35 cellular contexts compared by ENCODE assay signal in genomic region chr10:22370320-22370719, GRCh38. TPM values are rescaled to one million over a fixed set of nuclear protein-coding genes. Genes with fewer than 3 reads are reported as not detected.
A peak's percentile ranks its signal among the peaks of the same experiment; 100 is the strongest.
DNase-seq lines count a peak whose midpoint lies in the region; ATAC-seq and TF ChIP-seq lines count a peak whose summit lies in the region.
"Had no signal": no experiment of that assay in that cellular context is flagged by ENCODE, and none has a peak within 500 bp of the region (broad histone marks: within the 10 kb centered on the region; RNA-seq: fewer than 3 reads in every experiment).

No MANE protein-coding gene starts in this region.

- POLR2A ChIA-PET in OCI-LY7 (lab: Charles Lee), result interaction anchor here (0.7 to 2.4 kb wide), 6 partner anchors 9 to 360 kb away, joined by 4 to 10 read pairs (median 7); partner anchors contain the start of gene COMMD3

- TF ChIP-seq CTCF in OCI-LY7 (conservative IDR thresholded peaks at IDR 0.05; ENCODE audit: low read length) (no peak), smooth muscle cell (IDR thresholded peaks at IDR 0.05; ENCODE audit: borderline replicate concordance, insufficient read depth, poor library complexity, severe bottlenecking) (no peak)

- no peaks in the 10 kb centered on the region for H3K9me3 Mint-ChIP-seq in activated naive CD4-positive, alpha-beta T cell treated with anti-CD3 and anti-CD28 coated beads, Interleukin-2, amount 10 ng/mL, durations not matched to agents 7 days and 5 days
- H3K9me3 Mint-ChIP-seq in memory B cell, result no peaks in the 10 kb centered on the region
- H3K9me3 Mint-ChIP-seq: activated naive CD4-positive, alpha-beta T cell treated with anti-CD3 and anti-CD28 coated beads, Interleukin-2, amount 50 U/mL, for 72 hours; activated T-helper 17 cell treated with anti-CD3 and anti-CD28 coated beads, Interleukin-2, amount 50 U/mL, for 72 hours; HFFc6; WTC11 had no signal

- CTCF ChIA-PET in activated naive CD4-positive, alpha-beta T cell treated with anti-CD3 and anti-CD28 coated beads, Interleukin-2, amount 10 ng/mL, durations not matched to agents 7 days and 5 days (lab: Charles Lee), result interaction anchor here (0.6 kb wide), 1 partner anchor 48 kb away, joined by 3 read pairs; no protein-coding TSS in a partner anchor
- CTCF ChIA-PET in OCI-LY7 (lab: Charles Lee; ENCODE audit: unreplicated experiment), result no interaction called here

- H4K20me1 ChIP-seq in OCI-LY7 (ENCODE audit: insufficient read depth, low read length), result no peaks in the 10 kb centered on the region
- no peaks in the 10 kb centered on the region for H4K20me1 ChIP-seq in smooth muscle cell (ENCODE audit: low read depth)

- H3K4me3 ChIP-seq in OCI-LY7 (ENCODE audit: low read depth, low read length, poor library complexity, severe bottlenecking), result no peak overlapping the region
- no peak overlapping the region for H3K4me3 ChIP-seq in smooth muscle cell
- H3K4me3 ChIP-seq: coronary artery, GM23248, heart right ventricle, lower lobe of right lung, right lobe of liver, suprapubic skin had no signal

- H3K79me2 ChIP-seq in OCI-LY7 (ENCODE audit: insufficient read depth, low read depth, low read length) (no peaks in the 10 kb centered on the region), smooth muscle cell (ENCODE audit: low read depth) (no peaks in the 10 kb centered on the region)
- H3K79me2 ChIP-seq: parathyroid adenoma had no signal

- no peak overlapping the region for H3K4me3 Mint-ChIP-seq in activated naive CD4-positive, alpha-beta T cell treated with anti-CD3 and anti-CD28 coated beads, Interleukin-2, amount 10 ng/mL, durations not matched to agents 7 days and 5 days
- H3K4me3 Mint-ChIP-seq in memory B cell, result no peak overlapping the region
- H3K4me3 Mint-ChIP-seq: activated T-helper 17 cell treated with anti-CD3 and anti-CD28 coated beads, Interleukin-2, amount 50 U/mL, for 72 hours; HFFc6; stimulated activated naive B cell treated with anti-CD40 and anti-IgM and Interleukin-4, amounts not matched to agents 10 μg/mL and 1 μg/mL and 100 μg/mL, for 72 hours; WTC11 had no signal

- H3K27me3 ChIP-seq in smooth muscle cell (ENCODE audit: low read depth), result no peaks in the 10 kb centered on the region
- H3K27me3 ChIP-seq: right lobe of liver had no signal

- ATAC-seq in memory B cell (ENCODE audit: low read depth) (peak; percentile 45), GM19467 (IDR thresholded peaks at IDR 0.05; ENCODE audit: unreplicated experiment) (no peak)
- ATAC-seq: activated naive CD4-positive, alpha-beta T cell treated with anti-CD3 and anti-CD28 coated beads, Interleukin-2, amount 50 U/mL, for 72 hours; heart right ventricle; WTC11 had no signal

- no peaks in the 10 kb centered on the region for H3K36me3 ChIP-seq in OCI-LY7 (ENCODE audit: insufficient read depth, low read length)
- H3K36me3 ChIP-seq in smooth muscle cell (ENCODE audit: low read depth), result no peaks in the 10 kb centered on the region
- H3K36me3 ChIP-seq: heart right ventricle, lower lobe of right lung, right lobe of liver, suprapubic skin had no signal

- H3K4me1 Mint-ChIP-seq in activated naive CD4-positive, alpha-beta T cell treated with anti-CD3 and anti-CD28 coated beads, Interleukin-2, amount 10 ng/mL, durations not matched to agents 7 days and 5 days, result peaks cover 22% of the 10 kb centered on the region
- peaks cover 10% of the 10 kb centered on the region for H3K4me1 Mint-ChIP-seq in memory B cell
- H3K4me1 Mint-ChIP-seq: WTC11 had no signal

- no peaks in the 10 kb centered on the region for H3K9me2 ChIP-seq in OCI-LY7 (ENCODE audit: insufficient read depth, low read length)
- H3K9me2 ChIP-seq: SK-N-SH had no signal

- H2AFZ ChIP-seq in OCI-LY7 (ENCODE audit: low read length) (peak overlapping the region; percentile 71), smooth muscle cell (ENCODE audit: low read depth) (no peak overlapping the region)
- H2AFZ ChIP-seq: GM23248, parathyroid adenoma had no signal

- H3K36me3 Mint-ChIP-seq in activated naive CD4-positive, alpha-beta T cell treated with anti-CD3 and anti-CD28 coated beads, Interleukin-2, amount 10 ng/mL, durations not matched to agents 7 days and 5 days, result no peaks in the 10 kb centered on the region
- H3K36me3 Mint-ChIP-seq in memory B cell, result no peaks in the 10 kb centered on the region
- H3K36me3 Mint-ChIP-seq: activated naive CD4-positive, alpha-beta T cell treated with anti-CD3 and anti-CD28 coated beads, Interleukin-2, amount 50 U/mL, for 72 hours; stimulated activated naive B cell treated with anti-CD40 and anti-IgM and Interleukin-4, amounts not matched to agents 10 μg/mL and 1 μg/mL and 100 μg/mL, for 72 hours; WTC11 had no signal

- intact Hi-C loops in OCI-LY7 (cut with micrococcal nuclease; ENCODE audit: unreplicated experiment), result no loop called here

- H3K4me1 ChIP-seq in OCI-LY7 (ENCODE audit: insufficient read depth, low read length, poor library complexity, severe bottlenecking) (peaks cover 17% of the 10 kb centered on the region), smooth muscle cell (ENCODE audit: low read depth) (no peaks in the 10 kb centered on the region)
- H3K4me1 ChIP-seq: Caco-2, lower lobe of right lung, parathyroid adenoma, right lobe of liver, suprapubic skin had no signal

- peak overlapping the region; percentile 37 for H3K27ac Mint-ChIP-seq in activated naive CD4-positive, alpha-beta T cell treated with anti-CD3 and anti-CD28 coated beads, Interleukin-2, amount 10 ng/mL, durations not matched to agents 7 days and 5 days
- H3K27ac Mint-ChIP-seq in memory B cell, result no peak overlapping the region
- H3K27ac Mint-ChIP-seq: activated naive CD4-positive, alpha-beta T cell treated with anti-CD3 and anti-CD28 coated beads, Interleukin-2, amount 50 U/mL, for 72 hours; activated T-helper 17 cell treated with anti-CD3 and anti-CD28 coated beads, Interleukin-2, amount 50 U/mL, for 72 hours; HFFc6; stimulated activated naive B cell treated with anti-CD40 and anti-IgM and Interleukin-4, amounts not matched to agents 10 μg/mL and 1 μg/mL and 100 μg/mL, for 72 hours; WTC11 had no signal

- H3K4me2 ChIP-seq in OCI-LY7 (ENCODE audit: low read length) (peak overlapping the region; percentile 44; the same call in 1 of the 2 replicates), smooth muscle cell (no peak overlapping the region)
- H3K4me2 ChIP-seq: SK-N-SH had no signal

- H3K27me3 Mint-ChIP-seq in activated naive CD4-positive, alpha-beta T cell treated with anti-CD3 and anti-CD28 coated beads, Interleukin-2, amount 10 ng/mL, durations not matched to agents 7 days and 5 days, result peaks cover 9% of the 10 kb centered on the region
- H3K27me3 Mint-ChIP-seq in memory B cell, result no peaks in the 10 kb centered on the region
- H3K27me3 Mint-ChIP-seq: stimulated activated naive B cell treated with anti-CD40 and anti-IgM and Interleukin-4, amounts not matched to agents 10 μg/mL and 1 μg/mL and 100 μg/mL, for 72 hours had no signal

- no peak overlapping the region for H3K9ac ChIP-seq in smooth muscle cell (ENCODE audit: low read depth)
- H3K9ac ChIP-seq: GM23248, parathyroid adenoma, SK-N-SH had no signal

- no peaks in the 10 kb centered on the region for H3F3A ChIP-seq in smooth muscle cell (ENCODE audit: low read depth)

- H3K9me3 ChIP-seq in OCI-LY7 (ENCODE audit: low read length) (no peaks in the 10 kb centered on the region), smooth muscle cell (replicated peaks; ENCODE audit: low read depth) (no peaks in the 10 kb centered on the region)
- H3K9me3 ChIP-seq: Caco-2, heart right ventricle, lower lobe of right lung, right lobe of liver, SK-N-SH, suprapubic skin had no signal

- DNase-seq in activated naive CD4-positive, alpha-beta T cell treated with anti-CD3 and anti-CD28 coated beads, Interleukin-2, amount 10 ng/mL, durations not matched to agents 7 days and 5 days, result no peak
- DNase-seq in activated naive CD4-positive, alpha-beta T cell treated with anti-CD3 and anti-CD28 coated beads, Interleukin-2, amount 50 U/mL, for 16 hours, result no peak
- DNase-seq in KG1 (lab: John Stamatoyannopoulos, UW), result peak; percentile 23
- DNase-seq in OCI-LY7 (ENCODE audit: low spot score), result no peak
- no peak for DNase-seq in memory B cell (ENCODE audit: low spot score in 2 of 2)
- no peak for DNase-seq in smooth muscle cell (lab: John Stamatoyannopoulos, UW; ENCODE audit: unreplicated experiment)
- DNase-seq in GDM1 (lab: John Stamatoyannopoulos, UW), result no peak
- DNase-seq: ACHN; activated CD8-positive, alpha-beta memory T cell treated with anti-CD3 and anti-CD28 coated beads, Interleukin-2, amount 50 U/mL, for 48 hours; Caco-2; DMS79; effector memory CD4-positive, alpha-beta T cell; foreskin fibroblast; GM23248; heart right ventricle; HFFc6; kidney glomerular epithelial cell; lower lobe of right lung; NCI-H2029 treated with DMSO at 0.1 percent for 48 hours; NCI-H226; NCI-H69; right lobe of liver; SK-N-SH; stimulated activated naive B cell treated with anti-CD40 and anti-IgM and Interleukin-4, amounts not matched to agents 10 μg/mL and 1 μg/mL and 100 μg/mL, for 72 hours had no signal

- no peak overlapping the region for H3K27ac ChIP-seq in OCI-LY7 (ENCODE audit: low read depth, low read length, poor library complexity, severe bottlenecking)
- no peak overlapping the region for H3K27ac ChIP-seq in smooth muscle cell (ENCODE audit: low read depth)
- H3K27ac ChIP-seq: coronary artery, GM23248, lower lobe of right lung, parathyroid adenoma, right lobe of liver, suprapubic skin had no signal

- BruUV-seq in OCI-LY7 (replicated peaks; lab: Mats Ljungman, UMichigan), result no TSS peak

RNA-seq across cellular contexts. Expression of gene SPAG6, which starts 25.0 kb away (rescaled TPM):
- total RNA-seq in OCI-LY7 (2014; rRNA removed; shearing (Covaris generic)), result not detected in 2 replicates
- not detected in 2 replicates for total RNA-seq in OCI-LY7 (2022)
- not detected in 2 replicates for total RNA-seq in smooth muscle cell
- polyA plus RNA-seq in smooth muscle cell, result 0.61 TPM in 1 of 2 replicates, not detected in the other
- total RNA-seq: activated T-helper 17 cell treated with anti-CD3 and anti-CD28 coated beads, Interleukin-2, amount 50 U/mL, for 72 hours; astrocyte; cardiac septum; esophagus mucosa; GM23248; heart right ventricle; HFFc6; right lobe of liver had no signal
- polyA plus RNA-seq: BJ, GM23248 had no signal

RNA-seq across cellular contexts. Expression of gene BMI1, which starts 49.4 kb away (rescaled TPM):
- total RNA-seq in OCI-LY7 (2014; rRNA removed; shearing (Covaris generic)), result 5.7 and 7.4 TPM in 2 replicates
- total RNA-seq in OCI-LY7 (2022) (17.8 and 19.4 TPM in 2 replicates), smooth muscle cell (34.5 and 51.1 TPM in 2 replicates)
- 10.4 and 11.4 TPM in 2 replicates for polyA plus RNA-seq in smooth muscle cell

RNA-seq across cellular contexts. Expression of gene COMMD3, which starts 54.1 kb away (rescaled TPM):
- total RNA-seq in OCI-LY7 (2014; rRNA removed; shearing (Covaris generic)), result 24.6 and 30.1 TPM in 2 replicates
- 50.8 and 53.0 TPM in 2 replicates for total RNA-seq in OCI-LY7 (2022)
- total RNA-seq in smooth muscle cell, result 44.3 and 99.0 TPM in 2 replicates
- 78.1 and 80.6 TPM in 2 replicates for polyA plus RNA-seq in smooth muscle cell
